11 cellular contexts compared by ENCODE assay signal in genomic region chr21:44667612-44668011, GRCh38. TPM values are rescaled to one million over a fixed set of nuclear protein-coding genes. Genes with fewer than 3 reads are reported as not detected.
"Had no signal": no experiment of that assay in that cellular context is flagged by ENCODE, and none has a peak within 500 bp of the region (broad histone marks: within the 10 kb centered on the region; RNA-seq: fewer than 3 reads in every experiment).

No MANE protein-coding gene starts in this region.

- H3K9ac ChIP-seq: GM23248 had no signal

- H3K4me3 Mint-ChIP-seq: HFFc6 had no signal

- H3K4me3 ChIP-seq: GM23248, HAP-1 had no signal

- ATAC-seq: HCT116 had no signal

- H3K27ac Mint-ChIP-seq: HFFc6 had no signal

- H2AFZ ChIP-seq: GM23248 had no signal

- DNase-seq: GM23248, GOT3, H7, HFFc6, IMR-90, KBM-7 had no signal

- H3K4me1 ChIP-seq: HAP-1 had no signal

- H3K36me3 ChIP-seq: HAP-1 had no signal

- H3K27ac ChIP-seq: GM23248, HL-60 had no signal

RNA-seq across cellular contexts. Expression of gene KRTAP12-2, which starts 0.9 kb away (rescaled TPM):
- total RNA-seq: GM23248, H4, H7, HFFc6, HT1080, IMR-90 had no signal
- polyA plus RNA-seq: GM23248, IMR-90 had no signal

RNA-seq across cellular contexts. Expression of gene KRTAP12-3, which starts 9.9 kb away (rescaled TPM):
- total RNA-seq: GM23248, H4, H7, HFFc6, HT1080, IMR-90 had no signal
- polyA plus RNA-seq: GM23248, IMR-90 had no signal

RNA-seq across cellular contexts. Expression of gene KRTAP12-4, which starts 13.2 kb away (rescaled TPM):
- total RNA-seq: GM23248, H4, H7, HFFc6, HT1080, IMR-90 had no signal
- polyA plus RNA-seq: GM23248, IMR-90 had no signal

RNA-seq across cellular contexts. Expression of gene KRTAP12-1, which starts 14.4 kb away (rescaled TPM):
- total RNA-seq: GM23248, H4, HFFc6, HT1080, IMR-90 had no signal
- polyA plus RNA-seq: GM23248, IMR-90 had no signal

RNA-seq across cellular contexts. Expression of gene KRTAP10-11, which starts 21.4 kb away (rescaled TPM):
- total RNA-seq: GM23248, H4, H7, HFFc6, HT1080, IMR-90 had no signal
- polyA plus RNA-seq: GM23248, IMR-90 had no signal
